9 cellular contexts compared by ENCODE assay signal in the genomic region with DNA sequence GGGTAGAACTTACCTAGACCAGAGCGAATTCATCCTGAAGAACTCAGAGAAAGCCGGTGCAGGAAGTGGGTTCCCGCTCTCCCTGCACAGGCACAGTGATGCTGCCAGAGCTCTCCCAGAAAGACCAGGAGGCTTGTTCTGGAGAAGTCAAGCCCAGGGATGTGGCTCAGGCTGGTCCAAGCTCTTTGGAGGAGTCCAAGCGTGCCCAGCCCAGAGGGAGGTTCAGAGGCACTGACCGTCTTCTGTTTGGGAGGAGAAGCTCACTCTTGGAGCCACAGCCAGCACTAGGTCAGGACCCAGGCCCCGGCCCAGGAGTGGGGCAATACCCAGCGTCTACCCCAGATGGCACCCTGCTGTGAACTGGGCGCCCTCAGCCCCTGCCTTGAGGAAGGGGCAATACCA. TPM values are rescaled to one million over a fixed set of nuclear protein-coding genes. Genes with fewer than 3 reads are reported as not detected.
DNase-seq lines count a peak whose midpoint lies in the region; ATAC-seq, FAIRE-seq and TF ChIP-seq lines count a peak whose summit lies in the region.
"Had no signal": no experiment of that assay in that cellular context is flagged by ENCODE, and none has a peak within 500 bp of the region (broad histone marks: within the 10 kb centered on the region; RNA-seq: fewer than 3 reads in every experiment).

No MANE protein-coding gene starts in this region.

- no peak for TF ChIP-seq CTCF in DOHH2 (IDR thresholded peaks at IDR 0.05; ENCODE audit: low read depth, low read length, poor library complexity, severe bottlenecking)
- TF ChIP-seq CTCF in OCI-LY7 (conservative IDR thresholded peaks at IDR 0.05; ENCODE audit: low read length): 0 out of 2 replicates have a peak, but pooled peaks have one; percentile 39
- TF ChIP-seq CTCF in endothelial cell of umbilical vein (IDR thresholded peaks at IDR 0.05; ENCODE audit: extremely low read depth in 1 of 2, insufficient read depth in 1 of 2, low read depth in 1 of 2, low read length in 2 of 2): no peak
- TF ChIP-seq CTCF in retinal pigment epithelial cell (conservative IDR thresholded peaks at IDR 0.05; ENCODE audit: low read depth, low read length): peak; percentile 14

- ATAC-seq in GM19463 (IDR thresholded peaks at IDR 0.05; ENCODE audit: unreplicated experiment) (no peak), GM21447 (IDR thresholded peaks at IDR 0.05; ENCODE audit: unreplicated experiment) (no peak), GM18909 (IDR thresholded peaks at IDR 0.05; ENCODE audit: poor library complexity, unreplicated experiment) (no peak)

- POLR2A ChIA-PET in OCI-LY7 (lab: Charles Lee) (interaction anchor here (0.6 to 2.5 kb wide), 2 partner anchors 30 to 111 kb away, joined by 3 to 16 read pairs; no protein-coding TSS in a partner anchor), endothelial cell of umbilical vein (lab: Charles Lee) (no interaction called here)

- dilution Hi-C loops in endothelial cell of umbilical vein (cut with MboI; ENCODE audit: extremely low pct_ligation_motif_present, low sequenced_read_pairs): no loop called here

- H3K9me2 ChIP-seq in DOHH2 (replicated peaks; ENCODE audit: control insufficient read depth, low read length) (no peaks in the 10 kb centered on the region), OCI-LY7 (ENCODE audit: insufficient read depth, low read length) (no peaks in the 10 kb centered on the region)

- H3K4me1 ChIP-seq in DOHH2 (ENCODE audit: control insufficient read depth, low read length) (peaks cover 37% of the 10 kb centered on the region), OCI-LY7 (ENCODE audit: insufficient read depth, low read length, poor library complexity, severe bottlenecking) (peaks cover 36% of the 10 kb centered on the region), endothelial cell of umbilical vein (ENCODE audit: control insufficient read depth, extremely low read depth, insufficient read depth, low read length) (peaks cover 14% of the 10 kb centered on the region)

- intact Hi-C loops in OCI-LY7 (cut with micrococcal nuclease; ENCODE audit: unreplicated experiment): loop anchor here (2.0 kb wide), 1 partner anchor 57 kb away; no protein-coding TSS in a partner anchor
- intact Hi-C loops in endothelial cell of umbilical vein (cut with micrococcal nuclease): loop anchor here (10.0 kb wide), 2 partner anchors 327 to 1183 kb away; no protein-coding TSS in a partner anchor

- H3K27ac ChIP-seq in DOHH2 (ENCODE audit: low read depth, low read length) (no peak overlapping the region), OCI-LY7 (ENCODE audit: low read depth, low read length, poor library complexity, severe bottlenecking) (peak overlapping the region; percentile 34), endothelial cell of umbilical vein (ENCODE audit: insufficient read depth, low read depth, low read length) (no peak overlapping the region)

- H3K4me3 ChIP-seq in DOHH2 (ENCODE audit: low read length) (peak overlapping the region; percentile 78), OCI-LY7 (ENCODE audit: low read depth, low read length, poor library complexity, severe bottlenecking) (peak overlapping the region; percentile 75), endothelial cell of umbilical vein (replicated peaks in 1 of 3; ENCODE audit: insufficient read depth in 1 of 3, low read depth in 1 of 3, low read length in 3 of 3) (no peak overlapping the region), retinal pigment epithelial cell (ENCODE audit: low read length) (no peak overlapping the region)

- peak overlapping the region; percentile 72; the same call in 1 of the 2 replicates for H2AFZ ChIP-seq in OCI-LY7 (ENCODE audit: low read length)
- no peak overlapping the region for H2AFZ ChIP-seq in endothelial cell of umbilical vein (ENCODE audit: low read depth, low read length)

- TF ChIP-seq POLR2A in endothelial cell of umbilical vein (IDR thresholded peaks at IDR 0.05; ENCODE audit: low read depth, low read length): no peak

- H3K27me3 ChIP-seq in DOHH2 (ENCODE audit: control insufficient read depth, low read length): peaks cover 11% of the 10 kb centered on the region; the same call in 1 of the 2 replicates
- no peaks in the 10 kb centered on the region for H3K27me3 ChIP-seq in endothelial cell of umbilical vein (ENCODE audit: control insufficient read depth in 2 of 2, insufficient read depth in 2 of 2, low read length in 2 of 2)

- no peak overlapping the region for H3K9ac ChIP-seq in endothelial cell of umbilical vein (replicated peaks; ENCODE audit: extremely low read depth, insufficient read depth, low read length)

- H3F3A ChIP-seq in DOHH2 (ENCODE audit: control insufficient read depth, insufficient read depth): no peaks in the 10 kb centered on the region

- DNase-seq in OCI-LY7 (ENCODE audit: low spot score) (no peak), endothelial cell of umbilical vein (ENCODE audit: low read depth, low spot score) (no peak), retinal pigment epithelial cell (ENCODE audit: low read depth) (no peak)
- no peak for DNase-seq in NK-92 treated with Interleukin-12 subunit alpha and Interleukin-12 subunit beta, amount 100 ng/mL, for 24 hours (lab: John Stamatoyannopoulos, UW)
- DNase-seq: stimulated activated CD4-positive, alpha-beta T cell treated with anti-CD3 and anti-CD28 coated beads, Interleukin-4, amount 100 ng/mL, for 24 hours had no signal

- H3K9me1 ChIP-seq in endothelial cell of umbilical vein (replicated peaks; ENCODE audit: control insufficient read depth, extremely low read depth, insufficient read depth, low read length): no peaks in the 10 kb centered on the region

- H3K9me3 ChIP-seq in DOHH2 (ENCODE audit: control insufficient read depth, insufficient read depth, low read length) (no peaks in the 10 kb centered on the region), OCI-LY7 (ENCODE audit: low read length) (no peaks in the 10 kb centered on the region), endothelial cell of umbilical vein (replicated peaks; ENCODE audit: control insufficient read depth, insufficient read depth, low read length) (no peaks in the 10 kb centered on the region)

- CTCF ChIA-PET in OCI-LY7 (lab: Charles Lee; ENCODE audit: unreplicated experiment): interaction anchor here (1.5 kb wide), 1 partner anchor 29 kb away, joined by 6 read pairs; no protein-coding TSS in a partner anchor
- CTCF ChIA-PET in endothelial cell of umbilical vein (lab: Charles Lee): interaction anchor here (0.7 to 2.9 kb wide), 9 partner anchors 13 to 469 kb away, joined by 3 to 22 read pairs (median 5); no protein-coding TSS in a partner anchor

- no peaks in the 10 kb centered on the region for H3K36me3 ChIP-seq in DOHH2 (ENCODE audit: control insufficient read depth, low read length)
- no peaks in the 10 kb centered on the region for H3K36me3 ChIP-seq in OCI-LY7 (ENCODE audit: insufficient read depth, low read length)
- H3K36me3 ChIP-seq in endothelial cell of umbilical vein (ENCODE audit: control insufficient read depth in 2 of 2, extremely low read depth in 1 of 2, insufficient read depth in 2 of 2, low read length in 2 of 2): no peaks in the 10 kb centered on the region

- H3K4me2 ChIP-seq in DOHH2 (ENCODE audit: low read length) (peak overlapping the region; percentile 68), OCI-LY7 (ENCODE audit: low read length) (peak overlapping the region; percentile 93), endothelial cell of umbilical vein (ENCODE audit: insufficient read depth, low read length) (no peak overlapping the region)

- peaks cover 9% of the 10 kb centered on the region; the same call in 1 of the 2 replicates for H4K20me1 ChIP-seq in DOHH2 (ENCODE audit: control insufficient read depth, insufficient read depth, low read depth, low read length)
- peaks cover 6% of the 10 kb centered on the region; the same call in 1 of the 2 replicates for H4K20me1 ChIP-seq in OCI-LY7 (ENCODE audit: insufficient read depth, low read length)
- H4K20me1 ChIP-seq in endothelial cell of umbilical vein (replicated peaks; ENCODE audit: control insufficient read depth, extremely low read depth, insufficient read depth, low read length): no peaks in the 10 kb centered on the region

- H3K79me2 ChIP-seq in DOHH2 (ENCODE audit: control insufficient read depth, low read length) (peaks cover 31% of the 10 kb centered on the region), OCI-LY7 (ENCODE audit: insufficient read depth, low read depth, low read length) (peaks cover 13% of the 10 kb centered on the region; the same call in 1 of the 2 replicates), endothelial cell of umbilical vein (ENCODE audit: control insufficient read depth, insufficient read depth, low read length) (peaks cover 25% of the 10 kb centered on the region)

- BruUV-seq in OCI-LY7 (replicated peaks; lab: Mats Ljungman, UMichigan) (no TSS peak), endothelial cell of umbilical vein (replicated peaks; lab: Mats Ljungman, UMichigan) (no TSS peak)

- peak; percentile 18 for FAIRE-seq in endothelial cell of umbilical vein (lab: Jason Lieb, UNC)

TF ChIP-seq in endothelial cell of umbilical vein, 7 proteins besides CTCF, POLR2A, EP300 and RAD21:
- no peak for TF ChIP-seq MYC (IDR thresholded peaks at IDR 0.05; ENCODE audit: low read depth, low read length)
- TF ChIP-seq, protein P1, sequence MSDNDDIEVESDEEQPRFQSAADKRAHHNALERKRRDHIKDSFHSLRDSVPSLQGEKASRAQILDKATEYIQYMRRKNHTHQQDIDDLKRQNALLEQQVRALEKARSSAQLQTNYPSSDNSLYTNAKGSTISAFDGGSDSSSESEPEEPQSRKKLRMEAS (IDR thresholded peaks at IDR 0.05; ENCODE audit: insufficient read depth, insufficient read length): no peak
- TF ChIP-seq POLR2AphosphoS5 (IDR thresholded peaks at IDR 0.05; ENCODE audit: insufficient read depth, low read depth, low read length): no peak
- no peak for TF ChIP-seq JUN (IDR thresholded peaks at IDR 0.05; ENCODE audit: borderline replicate concordance, insufficient read depth, insufficient read length, low read depth)
- no peak for TF ChIP-seq FOS (IDR thresholded peaks at IDR 0.05; ENCODE audit: borderline replicate concordance, insufficient read depth, low read length)
- no peak for TF ChIP-seq GATA2 (IDR thresholded peaks at IDR 0.05; ENCODE audit: insufficient read depth, insufficient read length, low read depth, low read length)
- TF ChIP-seq EZH2 (IDR thresholded peaks at IDR 0.05; ENCODE audit: borderline replicate concordance, low read depth, low read length, severe bottlenecking): no peak

RNA-seq across cellular contexts. Expression of gene PMEPA1, which starts 1.5 kb away (rescaled TPM):
- 1.4 and 1.8 TPM in 2 replicates for total RNA-seq in OCI-LY7 (2014; rRNA removed; shearing (Covaris generic))
- total RNA-seq in OCI-LY7 (2022) (3.7 and 4.3 TPM in 2 replicates), endothelial cell of umbilical vein (31.6 and 47.1 TPM in 2 replicates)
- 33.2 and 53.9 TPM in 2 replicates for polyA plus RNA-seq in endothelial cell of umbilical vein
- polyA plus RNA-seq in endothelial cell of umbilical vein (2011; cell fraction: cytosol; rRNA removed): 13.6 and 20.4 TPM in 2 replicates
- 10.5 and 10.8 TPM in 2 replicates for polyA plus RNA-seq in endothelial cell of umbilical vein (2011; cell fraction: nucleus; rRNA removed)
- 18.8 and 25.3 TPM in 2 replicates for polyA plus RNA-seq in endothelial cell of umbilical vein (2012)
- polyA minus RNA-seq in endothelial cell of umbilical vein: 20.7 and 21.9 TPM in 2 replicates
- 8.5 TPM for polyA minus RNA-seq in endothelial cell of umbilical vein (2011; cell fraction: cytosol; rRNA and poly(A)+ RNA removed)
- polyA minus RNA-seq in endothelial cell of umbilical vein (2011; cell fraction: nucleus; rRNA and poly(A)+ RNA removed): 5.9 and 6.2 TPM in 2 replicates

Comparison
In these comparisons a context has a peak if more than half of its experiments do, and no peak if none do; other contexts are left out.
1. H3K4me3 ChIP-seq: peak in DOHH2 (single experiment) and OCI-LY7 (single experiment); none in endothelial cell of umbilical vein (0 of 3) and retinal pigment epithelial cell (single experiment).
2. CTCF ChIP-seq: peak in OCI-LY7 (single experiment) and retinal pigment epithelial cell (single experiment); none in DOHH2 (single experiment) and endothelial cell of umbilical vein (0 of 2).